ENCODE assay signal across 12 cellular contexts in genomic region chr2:102253753-102254150, GRCh38. TPM values are rescaled to one million over a fixed set of nuclear protein-coding genes. Genes with fewer than 3 reads are reported as not detected.
A peak's percentile ranks its signal among the peaks of the same experiment; 100 is the strongest.
DNase-seq lines count a peak whose midpoint lies in the region; ATAC-seq and FAIRE-seq lines count a peak whose summit lies in the region.
"Had no signal": no experiment of that assay in that cellular context is flagged by ENCODE, and none has a peak within 500 bp of the region (broad histone marks: within the 10 kb centered on the region; RNA-seq: fewer than 3 reads in every experiment).

No MANE protein-coding gene starts in this region.

- H3K27me3 Mint-ChIP-seq in stimulated activated naive CD8-positive, alpha-beta T cell treated with anti-CD3 and anti-CD28 coated beads, Interleukin-15, Interleukin-2, amounts not matched to agents 100 ng/mL and 50 ng/mL, for 24 hours: peaks cover 15% of the 10 kb centered on the region
- H3K27me3 Mint-ChIP-seq in central memory CD8-positive, alpha-beta T cell: no peaks in the 10 kb centered on the region

- H3K4me1 Mint-ChIP-seq in stimulated activated naive CD8-positive, alpha-beta T cell treated with anti-CD3 and anti-CD28 coated beads, Interleukin-15, Interleukin-2, amounts not matched to agents 100 ng/mL and 50 ng/mL, for 24 hours (ENCODE audit: low read depth): peaks cover 62% of the 10 kb centered on the region
- peaks cover 54% of the 10 kb centered on the region for H3K4me1 Mint-ChIP-seq in central memory CD8-positive, alpha-beta T cell

- no peak for FAIRE-seq in GM19239 (lab: Jason Lieb, UNC)
- FAIRE-seq: RCC 7860 had no signal

- H3K4me3 Mint-ChIP-seq in stimulated activated naive CD8-positive, alpha-beta T cell treated with anti-CD3 and anti-CD28 coated beads, Interleukin-15, Interleukin-2, amounts not matched to agents 100 ng/mL and 50 ng/mL, for 24 hours: no peak overlapping the region
- no peak overlapping the region for H3K4me3 Mint-ChIP-seq in central memory CD8-positive, alpha-beta T cell

- H3K9me3 Mint-ChIP-seq in stimulated activated naive CD8-positive, alpha-beta T cell treated with anti-CD3 and anti-CD28 coated beads, Interleukin-15, Interleukin-2, amounts not matched to agents 100 ng/mL and 50 ng/mL, for 24 hours: peaks cover 4% of the 10 kb centered on the region
- peaks cover 4% of the 10 kb centered on the region for H3K9me3 Mint-ChIP-seq in central memory CD8-positive, alpha-beta T cell

- H3K36me3 Mint-ChIP-seq in stimulated activated naive CD8-positive, alpha-beta T cell treated with anti-CD3 and anti-CD28 coated beads, Interleukin-15, Interleukin-2, amounts not matched to agents 100 ng/mL and 50 ng/mL, for 24 hours (ENCODE audit: low read depth): peaks cover 4% of the 10 kb centered on the region
- peaks cover 3% of the 10 kb centered on the region for H3K36me3 Mint-ChIP-seq in central memory CD8-positive, alpha-beta T cell (ENCODE audit: insufficient read depth)

- ATAC-seq in stimulated activated naive CD8-positive, alpha-beta T cell treated with anti-CD3 and anti-CD28 coated beads, Interleukin-15, Interleukin-2, amounts not matched to agents 100 U/mL and 50 U/mL, for 24 hours: no peak
- no peak for ATAC-seq in central memory CD8-positive, alpha-beta T cell (replicated peaks; ENCODE audit: extremely low read depth, poor library complexity, severe bottlenecking)
- ATAC-seq in GM18868 (IDR thresholded peaks at IDR 0.05; ENCODE audit: unreplicated experiment): no peak
- ATAC-seq: left lobe of liver had no signal

- peak overlapping the region; percentile 78 for H3K27ac Mint-ChIP-seq in stimulated activated naive CD8-positive, alpha-beta T cell treated with anti-CD3 and anti-CD28 coated beads, Interleukin-15, Interleukin-2, amounts not matched to agents 100 ng/mL and 50 ng/mL, for 24 hours
- peak overlapping the region; percentile 69 for H3K27ac Mint-ChIP-seq in central memory CD8-positive, alpha-beta T cell (ENCODE audit: low read depth)

- DNase-seq in stimulated activated naive CD8-positive, alpha-beta T cell treated with anti-CD3 and anti-CD28 coated beads, Interleukin-15, Interleukin-2, amounts not matched to agents 100 U/mL and 50 U/mL, for 24 hours: no peak
- DNase-seq in RKO (ENCODE audit: low spot score) (peak; percentile 32), T1000 (lab: John Stamatoyannopoulos, UW) (no peak), mesenteric fat pad (ENCODE audit: low spot score) (no peak), GM19239 (ENCODE audit: insufficient read length, low spot score) (no peak)
- no peak for DNase-seq in central memory CD8-positive, alpha-beta T cell (ENCODE audit: low spot score in 2 of 2)
- DNase-seq: COR-L47, dorsolateral prefrontal cortex had no signal

RNA-seq across cellular contexts. Expression of gene IL1RL1, which starts 57.6 kb away (rescaled TPM):
- 32.4 TPM for total RNA-seq in mesenteric fat pad
